Comparison of ENCODE assay signal across 8 cellular contexts in the genomic region with DNA sequence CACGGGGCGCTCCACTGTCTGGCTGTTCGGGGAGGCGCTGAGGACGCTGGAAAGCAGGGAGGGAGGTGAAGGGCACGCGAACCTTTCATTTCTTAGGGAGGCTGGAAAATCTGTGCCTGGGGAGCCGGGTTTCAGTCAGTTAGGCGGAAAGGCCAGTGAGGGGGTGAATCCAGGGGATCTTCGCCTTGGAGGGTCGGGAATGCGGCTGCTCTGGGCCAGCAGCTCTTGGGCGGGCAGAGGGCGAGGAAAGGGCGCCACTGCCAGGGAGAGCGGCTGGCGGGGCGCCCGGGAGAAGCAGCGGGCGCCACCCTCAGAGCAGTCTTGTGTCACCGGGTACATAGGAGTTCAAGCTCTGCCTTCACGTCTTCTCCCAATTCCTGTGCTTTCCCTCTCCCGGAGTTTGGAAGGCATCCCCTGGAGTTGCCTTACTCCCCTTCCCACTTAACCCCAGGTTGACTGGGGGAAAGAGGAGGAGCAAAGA. TPM values are rescaled to one million over a fixed set of nuclear protein-coding genes. Genes with fewer than 3 reads are reported as not detected.
DNase-seq lines count a peak whose midpoint lies in the region; ATAC-seq and TF ChIP-seq lines count a peak whose summit lies in the region.

No MANE protein-coding gene starts in this region.

- TF ChIP-seq POLR2A in uterus (IDR thresholded peaks at IDR 0.05) = no peak

- peaks cover 15% of the 10 kb centered on the region for H3K4me1 ChIP-seq in mesenchymal stem cell (ENCODE audit: control insufficient read depth, insufficient read depth, low read depth, low read length)
- peaks cover 3 to 6% of the 10 kb centered on the region in 2 donors for H3K4me1 ChIP-seq in uterus

- H2AK5ac ChIP-seq in mesenchymal stem cell (ENCODE audit: low read length, severe bottlenecking) = no peak overlapping the region

- TF ChIP-seq CTCF in coronary artery (IDR thresholded peaks at IDR 0.05) (no peak), uterus (IDR thresholded peaks at IDR 0.05) (no peak)

- intact Hi-C loops in uterus (cut with DNase I; ENCODE audit: low total_unique reads) = no loop called here

- peak overlapping the region; percentile 79 for H3K4me3 ChIP-seq in coronary artery
- peak overlapping the region in 1 of 2 experiments; percentile 70 for H3K4me3 ChIP-seq in mesenchymal stem cell (ENCODE audit: insufficient read depth in 1 of 2, low read depth in 1 of 2, low read length in 2 of 2)
- peak overlapping the region; percentile 35 to 59 for H3K4me3 ChIP-seq in uterus

- under 1% methylated on average over 9 of the region's 24 CpGs for WGBS in mesenchymal stem cell

- H3K9ac ChIP-seq in mesenchymal stem cell (ENCODE audit: low read length) = no peak overlapping the region

- peak; percentile 57 for DNase-seq in COLO668 (lab: John Stamatoyannopoulos, UW; ENCODE audit: unreplicated experiment)
- DNase-seq in M059J (ENCODE audit: low read depth) = peak; percentile 62
- DNase-seq in coronary artery (ENCODE audit: low spot score) = no peak
- DNase-seq in mesenchymal stem cell = peak; percentile 38
- peak in 1 of 2 donors; percentile 33 for DNase-seq in uterus
- no peak for DNase-seq in SIG-M5 (lab: John Stamatoyannopoulos, UW)

- no peak overlapping the region for H2BK5ac ChIP-seq in mesenchymal stem cell (ENCODE audit: low read depth, low read length, poor library complexity, severe bottlenecking)

- H3K4me2 ChIP-seq in mesenchymal stem cell (ENCODE audit: low read length, poor library complexity, severe bottlenecking) = peak overlapping the region; percentile 81

- no peak overlapping the region for H3K18ac ChIP-seq in mesenchymal stem cell (ENCODE audit: low read depth in 1 of 2, low read length in 2 of 2)

- H4K91ac ChIP-seq in mesenchymal stem cell (ENCODE audit: low read length) = no peak overlapping the region

- H2BK120ac ChIP-seq in mesenchymal stem cell (ENCODE audit: low read depth, low read length) = no peak overlapping the region

- ATAC-seq in HG02970 (IDR thresholded peaks at IDR 0.05; ENCODE audit: low FRiP score, unreplicated experiment) (no peak), HG03097 (IDR thresholded peaks at IDR 0.05; ENCODE audit: low FRiP score, unreplicated experiment) (no peak)

- H3K79me1 ChIP-seq in mesenchymal stem cell (replicated peaks; ENCODE audit: low read length, poor library complexity, severe bottlenecking) = no peaks in the 10 kb centered on the region

- H3K23ac ChIP-seq in mesenchymal stem cell (ENCODE audit: low read length in 2 of 2) = no peak overlapping the region

- H3K4ac ChIP-seq in mesenchymal stem cell (ENCODE audit: low read depth in 1 of 2, low read length in 2 of 2) = no peak overlapping the region

- no peak overlapping the region for H4K8ac ChIP-seq in mesenchymal stem cell (ENCODE audit: low read length)

- H3K14ac ChIP-seq in mesenchymal stem cell (ENCODE audit: low read length in 2 of 2) = no peak overlapping the region

- peaks cover 48 to 50% of the 10 kb centered on the region in 2 experiments for H3K27me3 ChIP-seq in mesenchymal stem cell (ENCODE audit: control insufficient read depth in 1 of 2, insufficient read depth in 1 of 2, low read length in 2 of 2)
- no peaks in the 10 kb centered on the region for H3K27me3 ChIP-seq in uterus

- peak overlapping the region in 1 of 2 experiments; percentile 21 for H2BK12ac ChIP-seq in mesenchymal stem cell (ENCODE audit: low read length in 2 of 2)

- H3K9me3 ChIP-seq in mesenchymal stem cell (ENCODE audit: control insufficient read depth, low read length) = no peaks in the 10 kb centered on the region
- no peaks in the 10 kb centered on the region for H3K9me3 ChIP-seq in uterus

- peak overlapping the region in 1 of 2 donors; percentile 49 for H3K27ac ChIP-seq in coronary artery
- H3K27ac ChIP-seq in mesenchymal stem cell (ENCODE audit: low read length, poor library complexity, severe bottlenecking) = no peak overlapping the region
- H3K27ac ChIP-seq in uterus = peak overlapping the region; percentile 54 to 89

- no peaks in the 10 kb centered on the region for H3K36me3 ChIP-seq in mesenchymal stem cell (ENCODE audit: control insufficient read depth in 1 of 2, insufficient read depth in 2 of 2, low read depth in 1 of 2, low read length in 2 of 2)
- H3K36me3 ChIP-seq in uterus = no peaks in the 10 kb centered on the region

- peak overlapping the region; percentile 54 for H2AFZ ChIP-seq in mesenchymal stem cell (ENCODE audit: low read depth, low read length)

- no peak overlapping the region for H2BK15ac ChIP-seq in mesenchymal stem cell (ENCODE audit: low read depth, poor library complexity, severe bottlenecking)

RNA-seq across cellular contexts. Expression of a gene that starts 1.4 kb away (rescaled TPM):
- 10.2 and 23.3 TPM in 2 replicates for total RNA-seq in M059J (2014; rRNA removed; shearing (Covaris generic))
- polyA plus RNA-seq in mesenchymal stem cell (2013, experiment 1 of 2) = 4.3 TPM
- polyA plus RNA-seq in mesenchymal stem cell (2013, experiment 2 of 2) = 4.0 TPM
- total RNA-seq in uterus = 10 to 100 TPM in 3 of 4 donors, 1 to 10 TPM in 1; 4.7 to 23.2 (median 16.8) TPM

Comparison
In these comparisons a context has a peak if more than half of its experiments do, and no peak if none do; other contexts are left out.
1. DNase-seq: peak in COLO668 (single experiment), M059J (single experiment) and mesenchymal stem cell (single experiment); none in coronary artery (single experiment) and SIG-M5 (single experiment).